ENCODE assay signal across 15 cellular contexts in genomic region chr4:48634688-48635308, GRCh38.
A peak's percentile ranks its signal among the peaks of the same experiment; 100 is the strongest.
DNase-seq lines count a peak whose midpoint lies in the region; ATAC-seq, FAIRE-seq and TF ChIP-seq lines count a peak whose summit lies in the region.
"Had no signal": no experiment of that assay in that cellular context is flagged by ENCODE, and none has a peak within 500 bp of the region (broad histone marks: within the 10 kb centered on the region; RNA-seq: fewer than 3 reads in every experiment).

No MANE protein-coding gene starts in this region.

- FAIRE-seq in A549 (lab: Jason Lieb, UNC) = no peak
- FAIRE-seq in GM19239 (lab: Jason Lieb, UNC) = peak; percentile 54
- FAIRE-seq in K562 (lab: Jason Lieb, UNC) = peak; percentile 56

- H4K20me1 ChIP-seq in K562 (replicated peaks; ENCODE audit: control insufficient read depth, insufficient read depth, low read length) = 0 out of 2 replicates have a peak, but pooled peaks cover 3% of the 10 kb centered on the region

- peaks cover 33% of the 10 kb centered on the region for H3K4me1 Mint-ChIP-seq in CD8-positive, alpha-beta T cell (ENCODE audit: low read depth)

- WGBS in A549 (ENCODE audit: missing lambda C conversion rate) = 89% methylated on average over 2 of the region's 2 CpGs
- WGBS in K562 (ENCODE audit: insufficient coverage, low coverage, missing lambda C conversion rate) = 28% methylated on average over 2 of the region's 2 CpGs

- no peaks in the 10 kb centered on the region for H3K9me1 ChIP-seq in K562 (ENCODE audit: control insufficient read depth, insufficient read depth, low read length)

- TF ChIP-seq POLR2A in A549 (IDR thresholded peaks at IDR 0.05; ENCODE audit: low read length) (no peak), K562 (conservative IDR thresholded peaks at IDR 0.05) (no peak)

- H3K4me3 Mint-ChIP-seq in CD8-positive, alpha-beta T cell = no peak overlapping the region
- H3K4me3 Mint-ChIP-seq: CD4-positive, alpha-beta T cell; H9 had no signal

- no peak overlapping the region for H3K9ac ChIP-seq in K562 (ENCODE audit: insufficient read depth in 1 of 2, low read depth in 2 of 2, low read length in 2 of 2)

- H2AFZ ChIP-seq in K562 (ENCODE audit: low read depth, low read length) = no peak overlapping the region

- POLR2A ChIA-PET in A549 (lab: Yijun Ruan, JAX) = no interaction called here
- POLR2A ChIA-PET in K562 (lab: Yijun Ruan, JAX) = interaction anchor here (1.1 kb wide), 1 partner anchor 8 kb away, joined by 5 read pairs; no protein-coding TSS in a partner anchor
- POLR2A ChIA-PET in CD8-positive, alpha-beta T cell (lab: Charles Lee) = no interaction called here

- H3K36me3 ChIP-seq in K562 (ENCODE audit: control insufficient read depth, insufficient read depth, low read length) = no peaks in the 10 kb centered on the region
- no peaks in the 10 kb centered on the region for H3K36me3 ChIP-seq in CD8-positive, alpha-beta T cell (ENCODE audit: insufficient read depth, low read length)

- CTCF ChIA-PET in A549 (lab: Yijun Ruan, JAX) (no interaction called here), K562 (lab: Yijun Ruan, JAX; ENCODE audit: low intra/inter-chr PET ratio) (no interaction called here)
- CTCF ChIA-PET in CD8-positive, alpha-beta T cell (lab: Charles Lee) = no interaction called here

- TF ChIP-seq EP300 in A549 (IDR thresholded peaks at IDR 0.05) = no peak
- TF ChIP-seq EP300 in K562 (IDR thresholded peaks at IDR 0.05; ENCODE audit: low read length) = no peak

- H3K79me2 ChIP-seq in K562 (ENCODE audit: control insufficient read depth, insufficient read depth, low read length) = peaks cover 5% of the 10 kb centered on the region; the same call in 1 of the 3 replicates

- no peaks in the 10 kb centered on the region for H3K27me3 Mint-ChIP-seq in CD8-positive, alpha-beta T cell (ENCODE audit: low read depth)
- H3K27me3 Mint-ChIP-seq: CD4-positive, alpha-beta T cell had no signal

- H3K4me1 ChIP-seq in A549 = peaks cover 16% of the 10 kb centered on the region; the same call in 2 of the 3 replicates
- H3K4me1 ChIP-seq in K562 (replicated peaks in 1 of 2; ENCODE audit: control insufficient read depth in 2 of 2, insufficient read depth in 2 of 2, low read length in 2 of 2) = peaks cover 0 to 8% of the 10 kb centered on the region in 2 experiments; a peak in 2 of 5 replicates
- peaks cover 12% of the 10 kb centered on the region for H3K4me1 ChIP-seq in CD8-positive, alpha-beta T cell (ENCODE audit: insufficient read depth, low read length)

- no peak overlapping the region; a peak in 1 of 6 replicates for H3K27ac ChIP-seq in A549
- H3K27ac ChIP-seq in K562 (ENCODE audit: extremely low read depth, low read depth, low read length) = no peak overlapping the region
- H3K27ac ChIP-seq in CD8-positive, alpha-beta T cell (ENCODE audit: low read depth, low read length) = no peak overlapping the region

- no peaks in the 10 kb centered on the region for H3K27me3 ChIP-seq in K562 (ENCODE audit: control insufficient read depth in 2 of 2, insufficient read depth in 2 of 2, low read length in 2 of 2)
- no peaks in the 10 kb centered on the region for H3K27me3 ChIP-seq in CD8-positive, alpha-beta T cell (ENCODE audit: insufficient read depth, low read length)

- peaks cover 9% of the 10 kb centered on the region for H3K36me3 Mint-ChIP-seq in CD8-positive, alpha-beta T cell

- no peak overlapping the region for H3K4me3 ChIP-seq in A549
- H3K4me3 ChIP-seq in K562 = no peak overlapping the region
- no peak overlapping the region for H3K4me3 ChIP-seq in CD8-positive, alpha-beta T cell (ENCODE audit: low read depth, low read length)

- peak overlapping the region; percentile 48; the same call in 1 of the 3 replicates for H3K4me2 ChIP-seq in A549
- no peak overlapping the region for H3K4me2 ChIP-seq in K562 (ENCODE audit: insufficient read depth, low read length)

- no peak for TF ChIP-seq CTCF in A549 (IDR thresholded peaks at IDR 0.05)
- no peak for TF ChIP-seq CTCF in K562 (IDR thresholded peaks at IDR 0.05 in 2 of 3, conservative IDR thresholded peaks at IDR 0.05 in 1 of 3; ENCODE audit: insufficient read depth in 2 of 3, low read depth in 1 of 3, low read length in 3 of 3)
- no peak for TF ChIP-seq CTCF in CD8-positive, alpha-beta T cell (IDR thresholded peaks at IDR 0.05)

- H3K9me3 Mint-ChIP-seq in CD8-positive, alpha-beta T cell = no peaks in the 10 kb centered on the region
- H3K9me3 Mint-ChIP-seq: CD4-positive, alpha-beta T cell; H9 had no signal

- intact Hi-C loops in K562 (cut with micrococcal nuclease) = no loop called here
- intact Hi-C loops in CD8-positive, alpha-beta T cell (cut with DNase I, micrococcal nuclease) = no loop called here

- H3K9me3 ChIP-seq in A549 = no peaks in the 10 kb centered on the region
- H3K9me3 ChIP-seq in K562 (replicated peaks; ENCODE audit: control insufficient read depth, insufficient read depth, low read depth, low read length) = no peaks in the 10 kb centered on the region
- no peaks in the 10 kb centered on the region for H3K9me3 ChIP-seq in CD8-positive, alpha-beta T cell (ENCODE audit: low read length)

- DNase-seq in A549 (ENCODE audit: low read depth in 1 of 2, low spot score in 1 of 2) = no peak
- no peak for DNase-seq in GM19239 (ENCODE audit: insufficient read length, low spot score)
- no peak for DNase-seq in K562 (ENCODE audit: extremely low read depth in 1 of 4, low spot score in 3 of 4)
- DNase-seq in medulla oblongata (ENCODE audit: extremely low spot score) = peak; percentile 21
- DNase-seq in activated effector memory CD4-positive, alpha-beta T cell treated with Interleukin-2 at 50 U/mL for 16 hours = no peak
- DNase-seq in NCI-H2171 (lab: John Stamatoyannopoulos, UW) = no peak
- no peak for DNase-seq in CD8-positive, alpha-beta T cell
- DNase-seq in NCI-H774 (lab: John Stamatoyannopoulos, UW) = no peak
- DNase-seq: CD4-positive, alpha-beta T cell; DMS79; GDM1; H9; NCI-H1092; NCI-H1694 treated with DMSO at 0.1 percent for 48 hours; SHP77 treated with DMSO at 0.1 percent for 48 hours had no signal

- TF ChIP-seq RAD21 in A549 (conservative IDR thresholded peaks at IDR 0.05 in 1 of 2, IDR thresholded peaks at IDR 0.05 in 1 of 2) (no peak), K562 (CRISPR knock-in tag; conservative IDR thresholded peaks at IDR 0.05 in 1 of 2, IDR thresholded peaks at IDR 0.05 in 1 of 2) (no peak)

- ATAC-seq in A549 (no peak), K562 (peak; percentile 51; the same call in 2 of the 3 replicates)
- no peak for ATAC-seq in CD8-positive, alpha-beta T cell

- BruUV-seq in K562 (replicated peaks; lab: Mats Ljungman, UMichigan) = no TSS peak

- no peak overlapping the region for H3K27ac Mint-ChIP-seq in CD8-positive, alpha-beta T cell
- H3K27ac Mint-ChIP-seq: CD4-positive, alpha-beta T cell; H9 had no signal

- in situ Hi-C loops in K562 (cut with MboI) = loop anchor here (5.0 kb wide), 1 partner anchor 38 kb away; no protein-coding TSS in a partner anchor

TF ChIP-seq in A549, 52 proteins besides CTCF, POLR2A, EP300 and RAD21 (continues in another document):
- TF ChIP-seq ATOH8 (CRISPR knock-in tag; IDR thresholded peaks at IDR 0.05; ENCODE audit: low read depth) (no peak), CHD2 (IDR thresholded peaks at IDR 0.05; ENCODE audit: low read length, partially characterized antibody) (no peak), RNF2 (IDR thresholded peaks at IDR 0.05; ENCODE audit: borderline replicate concordance, low read depth) (no peak), RARB (CRISPR knock-in tag; IDR thresholded peaks at IDR 0.05) (no peak), MYC (IDR thresholded peaks at IDR 0.05; ENCODE audit: borderline replicate concordance, low read length) (no peak), SMC3 (IDR thresholded peaks at IDR 0.05) (no peak), PBX3 (IDR thresholded peaks at IDR 0.05) (no peak), CEBPB (IDR thresholded peaks at IDR 0.05) (no peak)

TF ChIP-seq in K562, 482 proteins besides CTCF, POLR2A, EP300 and RAD21 (continues in another document):
- TF ChIP-seq SMARCE1 (IDR thresholded peaks at IDR 0.05) (no peak), FOS (IDR thresholded peaks at IDR 0.05; ENCODE audit: extremely low read depth, insufficient read length) (no peak), E2F1 (CRISPR knock-in tag; IDR thresholded peaks at IDR 0.05) (no peak), ZNF507 (tag; conservative IDR thresholded peaks at IDR 0.05) (no peak), TRIM25 (IDR thresholded peaks at IDR 0.05; ENCODE audit: borderline replicate concordance) (no peak), RBM17 (IDR thresholded peaks at IDR 0.05; ENCODE audit: borderline replicate concordance, low read depth, low read length) (no peak), SREBF1 (IDR thresholded peaks at IDR 0.05; ENCODE audit: borderline replicate concordance, low read depth, low read length) (no peak), CHCHD3 (CRISPR knock-in tag; IDR thresholded peaks at IDR 0.05) (no peak), ZBED1 (IDR thresholded peaks at IDR 0.05) (no peak)
